18 cellular contexts compared by ENCODE assay signal in the genomic region with DNA sequence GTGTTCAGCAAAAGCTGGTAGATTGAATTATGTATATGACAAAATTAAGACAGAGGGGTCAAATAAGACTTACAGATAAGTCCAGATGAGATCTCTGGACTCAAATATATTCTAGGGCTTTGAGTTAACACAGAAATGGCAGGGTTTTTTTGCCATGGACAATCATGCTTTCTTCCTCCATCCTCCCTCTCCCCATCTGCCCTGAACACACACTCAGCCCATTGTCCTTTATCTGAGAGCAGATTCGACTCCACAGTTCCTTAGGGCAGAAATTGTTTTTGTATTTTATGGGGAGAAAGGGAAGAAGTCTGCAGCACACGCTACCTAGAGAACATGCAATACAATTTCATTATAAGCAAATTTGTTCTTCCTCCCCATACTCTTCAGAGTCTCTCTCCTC.
DNase-seq lines count a peak whose midpoint lies in the region; ATAC-seq and TF ChIP-seq lines count a peak whose summit lies in the region.
"Had no signal": no experiment of that assay in that cellular context is flagged by ENCODE, and none has a peak within 500 bp of the region (broad histone marks: within the 10 kb centered on the region; RNA-seq: fewer than 3 reads in every experiment).

No MANE protein-coding gene starts in this region.

- H3K27me3 ChIP-seq in CD8-positive, alpha-beta T cell (ENCODE audit: insufficient read depth, low read length), result no peaks in the 10 kb centered on the region
- no peaks in the 10 kb centered on the region for H3K27me3 ChIP-seq in mesendoderm (ENCODE audit: insufficient read depth, low read length, poor library complexity)
- H3K27me3 ChIP-seq in left ventricle myocardium inferior (ENCODE audit: low read depth), result no peaks in the 10 kb centered on the region

- POLR2A ChIA-PET in CD8-positive, alpha-beta T cell (lab: Charles Lee), result interaction anchor here (1.5 kb wide), 1 partner anchor 10 kb away, joined by 3 read pairs; no protein-coding TSS in a partner anchor

- H3K79me1 ChIP-seq in mesendoderm (ENCODE audit: low read length), result no peaks in the 10 kb centered on the region

- no peaks in the 10 kb centered on the region for H3K36me3 ChIP-seq in CD8-positive, alpha-beta T cell (ENCODE audit: insufficient read depth, low read length)
- H3K36me3 ChIP-seq in mesendoderm (ENCODE audit: control insufficient read depth, insufficient read depth, low read length), result no peaks in the 10 kb centered on the region
- no peaks in the 10 kb centered on the region for H3K36me3 ChIP-seq in left ventricle myocardium inferior

- TF ChIP-seq CTCF in CD8-positive, alpha-beta T cell (IDR thresholded peaks at IDR 0.05), result no peak
- TF ChIP-seq CTCF in left ventricle myocardium inferior (IDR thresholded peaks at IDR 0.05; ENCODE audit: borderline replicate concordance), result no peak

- H3K4ac ChIP-seq in mesendoderm (ENCODE audit: low read depth, low read length), result no peak overlapping the region

- DNase-seq in CD8-positive, alpha-beta T cell, result no peak
- DNase-seq in T-helper 17 cell (no peak), globus pallidus (ENCODE audit: low spot score) (peak; percentile 65), substantia nigra (lab: John Stamatoyannopoulos, UW) (no peak), mesendoderm (no peak), NOMO-1 treated with dmso at 0.1 percent for 144 hours (lab: John Stamatoyannopoulos, UW; ENCODE audit: unreplicated experiment) (no peak), left ventricle myocardium inferior (no peak)
- DNase-seq: ACHN, COR-L47, EL, NCI-H1048, NCI-H1436 treated with DMSO at 0.1 percent for 48 hours, NCI-H2029 treated with DMSO at 0.1 percent for 48 hours, NCI-H2171 treated with DMSO at 0.1 percent for 48 hours, NCI-H446 treated with DMSO at 0.1 percent for 48 hours, RPMI8226, SIG-M5 had no signal

- no peaks in the 10 kb centered on the region for H3K9me3 ChIP-seq in CD8-positive, alpha-beta T cell (ENCODE audit: low read length)
- H3K9me3 ChIP-seq in T-helper 17 cell (ENCODE audit: control insufficient read depth, low read length, poor library complexity, severe bottlenecking) (no peaks in the 10 kb centered on the region), left ventricle myocardium inferior (replicated peaks) (peaks cover 4% of the 10 kb centered on the region)

- no peak overlapping the region for H2BK5ac ChIP-seq in mesendoderm (ENCODE audit: low read length)

- no peak overlapping the region for H3K9ac ChIP-seq in mesendoderm (ENCODE audit: low read length)

- no peak overlapping the region for H4K5ac ChIP-seq in mesendoderm (ENCODE audit: low read length)

- no peak overlapping the region for H2BK15ac ChIP-seq in mesendoderm (replicated peaks; ENCODE audit: low read depth)

- intact Hi-C loops in CD8-positive, alpha-beta T cell (cut with DNase I, micrococcal nuclease), result no loop called here
- intact Hi-C loops in left ventricle myocardium inferior (cut with micrococcal nuclease), result no loop called here

- H2AK5ac ChIP-seq in mesendoderm (ENCODE audit: low read length), result no peak overlapping the region

- peaks cover 64% of the 10 kb centered on the region for H3K4me1 Mint-ChIP-seq in CD8-positive, alpha-beta T cell (ENCODE audit: low read depth)
- peaks cover 23% of the 10 kb centered on the region for H3K4me1 Mint-ChIP-seq in T-helper 17 cell

- no peaks in the 10 kb centered on the region for H3K79me2 ChIP-seq in mesendoderm (ENCODE audit: control insufficient read depth, insufficient read depth, low read length)

- H4K8ac ChIP-seq in mesendoderm (ENCODE audit: low read depth, low read length), result no peak overlapping the region

- H3K36me3 Mint-ChIP-seq in CD8-positive, alpha-beta T cell, result no peaks in the 10 kb centered on the region
- H3K36me3 Mint-ChIP-seq in T-helper 17 cell (ENCODE audit: low read depth), result no peaks in the 10 kb centered on the region

- WGBS in mesendoderm (ENCODE audit: extremely low coverage, insufficient coverage, low lambda C conversion rate), result no CpG with 5 or more reads among the region's 2 CpGs

- H3K56ac ChIP-seq in mesendoderm (ENCODE audit: low read length), result no peak overlapping the region

- H3K4me2 ChIP-seq in mesendoderm (ENCODE audit: low read length), result no peak overlapping the region

- H3K4me3 Mint-ChIP-seq in CD8-positive, alpha-beta T cell, result no peak overlapping the region
- H3K4me3 Mint-ChIP-seq in T-helper 17 cell, result no peak overlapping the region

- H3K27ac ChIP-seq in CD8-positive, alpha-beta T cell (ENCODE audit: low read depth, low read length), result no peak overlapping the region
- peak overlapping the region; percentile 24 for H3K27ac ChIP-seq in substantia nigra (ENCODE audit: low read depth, low read length, poor library complexity, severe bottlenecking)
- no peak overlapping the region for H3K27ac ChIP-seq in mesendoderm (ENCODE audit: low read depth, low read length)
- no peak overlapping the region for H3K27ac ChIP-seq in left ventricle myocardium inferior (replicated peaks)

- peaks cover 30% of the 10 kb centered on the region for H3K4me1 ChIP-seq in CD8-positive, alpha-beta T cell (ENCODE audit: insufficient read depth, low read length)
- H3K4me1 ChIP-seq in mesendoderm (ENCODE audit: control insufficient read depth, low read depth, low read length) (peaks cover 10% of the 10 kb centered on the region), left ventricle myocardium inferior (peaks cover 39% of the 10 kb centered on the region)

- no peak overlapping the region for H2BK120ac ChIP-seq in mesendoderm (ENCODE audit: low read depth, low read length)

- no peak overlapping the region for H3K18ac ChIP-seq in mesendoderm (ENCODE audit: low read length)

- no peaks in the 10 kb centered on the region for H3K27me3 Mint-ChIP-seq in CD8-positive, alpha-beta T cell (ENCODE audit: low read depth)
- H3K27me3 Mint-ChIP-seq in T-helper 17 cell, result no peaks in the 10 kb centered on the region

- CTCF ChIA-PET in CD8-positive, alpha-beta T cell (lab: Charles Lee), result no interaction called here

- H3K23ac ChIP-seq in mesendoderm (ENCODE audit: low read length), result no peak overlapping the region

- no peak overlapping the region for H3K4me3 ChIP-seq in CD8-positive, alpha-beta T cell (ENCODE audit: low read depth, low read length)
- H3K4me3 ChIP-seq in mesendoderm (ENCODE audit: low read length) (no peak overlapping the region), left ventricle myocardium inferior (no peak overlapping the region)

- peak overlapping the region; percentile 56 for H3K27ac Mint-ChIP-seq in CD8-positive, alpha-beta T cell
- H3K27ac Mint-ChIP-seq in T-helper 17 cell, result peak overlapping the region; percentile 81

- H3K9me3 Mint-ChIP-seq in CD8-positive, alpha-beta T cell, result peaks cover 6% of the 10 kb centered on the region

- no peak for ATAC-seq in CD8-positive, alpha-beta T cell
- ATAC-seq in T-helper 17 cell, result no peak
- ATAC-seq: HepG2 had no signal
